8 cellular contexts compared by ENCODE assay signal in genomic region chr10:132539431-132539839, GRCh38. TPM values are rescaled to one million over a fixed set of nuclear protein-coding genes. Genes with fewer than 3 reads are reported as not detected.
A peak's percentile ranks its signal among the peaks of the same experiment; 100 is the strongest.
DNase-seq lines count a peak whose midpoint lies in the region; ATAC-seq and TF ChIP-seq lines count a peak whose summit lies in the region.

No MANE protein-coding gene starts in this region.

- H3K18ac ChIP-seq in neuronal stem cell (ENCODE audit: low read length), result no peak overlapping the region

- H3K27ac ChIP-seq in PC-9 (no peak overlapping the region), coronary artery (peak overlapping the region; percentile 79 to 91), neuronal stem cell (replicated peaks; ENCODE audit: low read length) (no peak overlapping the region)

- no peak overlapping the region for H3K14ac ChIP-seq in neuronal stem cell (ENCODE audit: low read length)

- peaks cover 20% of the 10 kb centered on the region for H3K4me1 ChIP-seq in PC-9 (replicated peaks; ENCODE audit: insufficient read depth)
- peaks cover 12 to 36% of the 10 kb centered on the region in 2 donors for H3K4me1 ChIP-seq in neuronal stem cell (ENCODE audit: control insufficient read depth in 2 of 2, insufficient read depth in 1 of 2, low read depth in 1 of 2, low read length in 2 of 2)

- H3K4me3 ChIP-seq in AG10803 (ENCODE audit: low read length), result peak overlapping the region; percentile 75
- H3K4me3 ChIP-seq in PC-9, result no peak overlapping the region
- peak overlapping the region; percentile 86 for H3K4me3 ChIP-seq in coronary artery
- H3K4me3 ChIP-seq in neuronal stem cell (ENCODE audit: low read length in 2 of 2), result no peak overlapping the region
- no peak overlapping the region for H3K4me3 ChIP-seq in MG63

- no peak overlapping the region for H2AK5ac ChIP-seq in neuronal stem cell (ENCODE audit: low read depth, low read length)

- H3K9me3 ChIP-seq in PC-9 (ENCODE audit: insufficient read depth, low read depth), result no peaks in the 10 kb centered on the region
- peaks cover 0 to 2% of the 10 kb centered on the region in 2 donors for H3K9me3 ChIP-seq in neuronal stem cell (replicated peaks in 1 of 2; ENCODE audit: control insufficient read depth in 2 of 2, insufficient read depth in 1 of 2, low read depth in 1 of 2, low read length in 2 of 2)
- no peaks in the 10 kb centered on the region for H3K9me3 ChIP-seq in MG63

- no peaks in the 10 kb centered on the region for H3K27me3 ChIP-seq in PC-9 (ENCODE audit: insufficient read depth, low read depth)
- H3K27me3 ChIP-seq in neuronal stem cell (ENCODE audit: control insufficient read depth in 3 of 3, insufficient read depth in 3 of 3, low read depth in 1 of 3, low read length in 3 of 3), result peaks cover 0 to 3% (median 0%) of the 10 kb centered on the region in 3 experiments
- no peaks in the 10 kb centered on the region for H3K27me3 ChIP-seq in MG63

- H3K36me3 ChIP-seq in PC-9 (ENCODE audit: low read depth), result no peaks in the 10 kb centered on the region
- H3K36me3 ChIP-seq in neuronal stem cell (replicated peaks in 1 of 2; ENCODE audit: control insufficient read depth in 2 of 2, insufficient read depth in 2 of 2, low read length in 2 of 2), result peaks cover 0 to 4% of the 10 kb centered on the region in 2 donors
- H3K36me3 ChIP-seq in MG63, result no peaks in the 10 kb centered on the region

- H3K9ac ChIP-seq in neuronal stem cell (ENCODE audit: low read depth, low read length, poor library complexity), result peak overlapping the region; percentile 31

- no peak overlapping the region for H2BK12ac ChIP-seq in neuronal stem cell (ENCODE audit: low read length)

- H3K4ac ChIP-seq in neuronal stem cell (ENCODE audit: low read length), result no peak overlapping the region

- H3F3A ChIP-seq in PC-9 (ENCODE audit: insufficient read depth, low read depth), result no peaks in the 10 kb centered on the region

- H3K79me1 ChIP-seq in neuronal stem cell (ENCODE audit: low read depth, low read length), result peaks cover 2% of the 10 kb centered on the region

- no peak for ATAC-seq in HG03139 (IDR thresholded peaks at IDR 0.05; ENCODE audit: unreplicated experiment)

- BruUV-seq in PC-9 (replicated peaks; lab: Mats Ljungman, UMichigan), result no TSS peak

- H3K79me2 ChIP-seq in PC-9 (ENCODE audit: low read depth), result peaks cover 20% of the 10 kb centered on the region

- no peak overlapping the region for H2BK5ac ChIP-seq in neuronal stem cell (ENCODE audit: low read length)

- CTCF ChIA-PET in PC-9 (lab: Charles Lee), result no interaction called here

- no peak overlapping the region for H4K91ac ChIP-seq in neuronal stem cell (ENCODE audit: low read depth, low read length, poor library complexity)

- H3K9me2 ChIP-seq in PC-9 (ENCODE audit: insufficient read depth), result no peaks in the 10 kb centered on the region

- no peak overlapping the region for H2BK120ac ChIP-seq in neuronal stem cell (ENCODE audit: low read depth, low read length)

- H2BK15ac ChIP-seq in neuronal stem cell (ENCODE audit: low read length), result peak overlapping the region; percentile 55

- no peak overlapping the region for H3K23ac ChIP-seq in neuronal stem cell (ENCODE audit: low read depth, low read length, poor library complexity)

- no peaks in the 10 kb centered on the region; the same call in 1 of the 2 replicates for H4K20me1 ChIP-seq in PC-9 (ENCODE audit: insufficient read depth)

- no peak for DNase-seq in AG10803 (ENCODE audit: low read depth)
- no peak for DNase-seq in PC-9
- DNase-seq in coronary artery (ENCODE audit: low spot score), result peak; percentile 88
- DNase-seq in neuronal stem cell (ENCODE audit: low spot score), result no peak
- DNase-seq in SIG-M5 treated with dmso at 0.1 percent for 504 hours (lab: John Stamatoyannopoulos, UW; ENCODE audit: unreplicated experiment), result no peak
- no peak for DNase-seq in amniotic stem cell (lab: John Stamatoyannopoulos, UW)
- DNase-seq in MG63, result no peak

- H4K8ac ChIP-seq in neuronal stem cell (ENCODE audit: low read depth, low read length), result no peak overlapping the region

- TF ChIP-seq CTCF in AG10803 (conservative IDR thresholded peaks at IDR 0.05; ENCODE audit: low read length) (no peak), PC-9 (conservative IDR thresholded peaks at IDR 0.05) (no peak), coronary artery (IDR thresholded peaks at IDR 0.05) (no peak)

- H2AFZ ChIP-seq in PC-9 (no peak overlapping the region), neuronal stem cell (ENCODE audit: low read length) (no peak overlapping the region)

- H3K4me2 ChIP-seq in PC-9 (peak overlapping the region; percentile 97; the same call in 1 of the 2 replicates), neuronal stem cell (ENCODE audit: insufficient read depth, low read length, poor library complexity, severe bottlenecking) (no peak overlapping the region)

- no CpG with 5 or more reads among the region's 11 CpGs for WGBS in neuronal stem cell (ENCODE audit: extremely low coverage in 2 of 2, insufficient read length in 2 of 2, insufficient replicate concordance in 1 of 2), 2 donors

- intact Hi-C loops in PC-9 (cut with micrococcal nuclease; ENCODE audit: unreplicated experiment), result loop anchor here (5.0 kb wide), 1 partner anchor 132 kb away; no protein-coding TSS in a partner anchor

- POLR2A ChIA-PET in PC-9 (lab: Charles Lee; ENCODE audit: unreplicated experiment), result interaction anchor here (0.7 kb wide), 1 partner anchor 25 kb away, joined by 4 read pairs; no protein-coding TSS in a partner anchor

RNA-seq across cellular contexts. Expression of gene INPP5A, which starts 1.8 kb away (rescaled TPM):
- 18.4 and 18.8 TPM in 2 replicates for total RNA-seq in PC-9 (2021)
- 13.4 TPM for polyA plus RNA-seq in neuronal stem cell (2013, experiment 1 of 2)
- 13.7 TPM for polyA plus RNA-seq in neuronal stem cell (2013, experiment 2 of 2)
- 7.6 and 17.6 TPM in 2 replicates for total RNA-seq in MG63 (2014; rRNA removed; shearing (Covaris generic); ENCODE audit: low replicate concordance)

Comparison
In these comparisons a context has a peak if more than half of its experiments do, and no peak if none do; other contexts are left out.
1. H3K4me3 ChIP-seq: peak in AG10803 (single experiment) and coronary artery (single experiment); none in PC-9 (single experiment), neuronal stem cell (0 of 2) and MG63 (single experiment).
2. H3K27ac ChIP-seq: peak in coronary artery (2 of 2); none in PC-9 (single experiment) and neuronal stem cell (single experiment).